1 cellular context compared by ENCODE assay signal in genomic region chr2:226733189-226733858, GRCh38.
TF ChIP-seq lines count a peak whose summit lies in the region.

No MANE protein-coding gene starts in this region.

TF ChIP-seq in HepG2, 621 proteins besides CTCF, POLR2A, EP300 and RAD21 (continued from another document and continues in another):
- TF ChIP-seq, protein P1, sequence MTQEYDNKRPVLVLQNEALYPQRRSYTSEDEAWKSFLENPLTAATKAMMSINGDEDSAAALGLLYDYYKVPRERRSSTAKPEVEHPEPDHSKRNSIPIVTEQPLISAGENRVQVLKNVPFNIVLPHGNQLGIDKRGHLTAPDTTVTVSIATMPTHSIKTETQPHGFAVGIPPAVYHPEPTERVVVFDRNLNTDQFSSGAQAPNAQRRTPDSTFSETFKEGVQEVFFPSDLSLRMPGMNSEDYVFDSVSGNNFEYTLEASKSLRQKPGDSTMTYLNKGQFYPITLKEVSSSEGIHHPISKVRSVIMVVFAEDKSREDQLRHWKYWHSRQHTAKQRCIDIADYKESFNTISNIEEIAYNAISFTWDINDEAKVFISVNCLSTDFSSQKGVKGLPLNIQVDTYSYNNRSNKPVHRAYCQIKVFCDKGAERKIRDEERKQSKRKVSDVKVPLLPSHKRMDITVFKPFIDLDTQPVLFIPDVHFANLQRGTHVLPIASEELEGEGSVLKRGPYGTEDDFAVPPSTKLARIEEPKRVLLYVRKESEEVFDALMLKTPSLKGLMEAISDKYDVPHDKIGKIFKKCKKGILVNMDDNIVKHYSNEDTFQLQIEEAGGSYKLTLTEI (CRISPR knock-in tag; conservative IDR thresholded peaks at IDR 0.05): no peak
- TF ChIP-seq THYN1 (CRISPR knock-in tag; IDR thresholded peaks at IDR 0.05; ENCODE audit: borderline replicate concordance, low read depth) (no peak), RCOR2 (CRISPR knock-in tag; IDR thresholded peaks at IDR 0.05) (peak; percentile 94), ZNF274 (CRISPR knock-in tag; IDR thresholded peaks at IDR 0.05) (no peak), CEBPG (CRISPR knock-in tag; IDR thresholded peaks at IDR 0.05) (peak; percentile 92), ZSCAN12 (CRISPR knock-in tag; IDR thresholded peaks at IDR 0.05) (no peak), HMGA1 (CRISPR knock-in tag; conservative IDR thresholded peaks at IDR 0.05) (no peak), NFATC3 (CRISPR knock-in tag; IDR thresholded peaks at IDR 0.05) (no peak), ZEB1 (IDR thresholded peaks at IDR 0.05; ENCODE audit: insufficient replicate concordance, low read depth) (peak; percentile 60), ZNF605 (CRISPR knock-in tag; IDR thresholded peaks at IDR 0.05) (no peak), ZNF24 (IDR thresholded peaks at IDR 0.05) (peak; percentile 72), GZF1 (CRISPR knock-in tag; IDR thresholded peaks at IDR 0.05) (peak; percentile 48; the same call in 1 of the 2 replicates), ZNF317 (CRISPR knock-in tag; IDR thresholded peaks at IDR 0.05) (0 out of 2 replicates have a peak, but pooled peaks have one; percentile 33), SMARCC2 (IDR thresholded peaks at IDR 0.05) (0 out of 2 replicates have a peak, but pooled peaks have one; percentile 70), DNMT1 (CRISPR knock-in tag; IDR thresholded peaks at IDR 0.05) (no peak), ZNF318 (CRISPR knock-in tag; IDR thresholded peaks at IDR 0.05) (no peak), NFRKB (IDR thresholded peaks at IDR 0.05) (no peak), MAZ (IDR thresholded peaks at IDR 0.05; ENCODE audit: borderline replicate concordance, low read depth, low read length) (no peak), MAZ (CRISPR knock-in tag; IDR thresholded peaks at IDR 0.05; ENCODE audit: low read depth) (peak; percentile 45; the same call in 1 of the 2 replicates), LCORL (IDR thresholded peaks at IDR 0.05) (no peak), LCORL (CRISPR knock-in tag; IDR thresholded peaks at IDR 0.05) (peak; percentile 53), ZMYM2 (CRISPR knock-in tag; IDR thresholded peaks at IDR 0.05) (peak; percentile 49; the same call in 1 of the 2 replicates), FIP1L1 (IDR thresholded peaks at IDR 0.05; ENCODE audit: borderline replicate concordance, insufficient read depth, low read depth, low read length) (no peak), ZMYM4 (CRISPR knock-in tag; IDR thresholded peaks at IDR 0.05) (peak; percentile 92), TRIM24 (CRISPR knock-in tag; IDR thresholded peaks at IDR 0.05) (0 out of 2 replicates have a peak, but pooled peaks have one; percentile 64), KAT8 (CRISPR knock-in tag; IDR thresholded peaks at IDR 0.05) (peak; percentile 49; the same call in 1 of the 2 replicates), TAF1 (CRISPR knock-in tag; IDR thresholded peaks at IDR 0.05) (0 out of 2 replicates have a peak, but pooled peaks have one; percentile 31), ZSCAN25 (CRISPR knock-in tag; IDR thresholded peaks at IDR 0.05) (no peak), CCDC6 (CRISPR knock-in tag; IDR thresholded peaks at IDR 0.05) (no peak), NAIF1 (CRISPR knock-in tag; IDR thresholded peaks at IDR 0.05; ENCODE audit: borderline replicate concordance) (peak; percentile 48; the same call in 1 of the 2 replicates), ZNF383 (CRISPR knock-in tag; IDR thresholded peaks at IDR 0.05; ENCODE audit: borderline replicate concordance) (0 out of 2 replicates have a peak, but pooled peaks have one; percentile 68), NCOR1 (IDR thresholded peaks at IDR 0.05; ENCODE audit: borderline replicate concordance, low read length) (peak; percentile 96)
- TF ChIP-seq, protein P2, sequence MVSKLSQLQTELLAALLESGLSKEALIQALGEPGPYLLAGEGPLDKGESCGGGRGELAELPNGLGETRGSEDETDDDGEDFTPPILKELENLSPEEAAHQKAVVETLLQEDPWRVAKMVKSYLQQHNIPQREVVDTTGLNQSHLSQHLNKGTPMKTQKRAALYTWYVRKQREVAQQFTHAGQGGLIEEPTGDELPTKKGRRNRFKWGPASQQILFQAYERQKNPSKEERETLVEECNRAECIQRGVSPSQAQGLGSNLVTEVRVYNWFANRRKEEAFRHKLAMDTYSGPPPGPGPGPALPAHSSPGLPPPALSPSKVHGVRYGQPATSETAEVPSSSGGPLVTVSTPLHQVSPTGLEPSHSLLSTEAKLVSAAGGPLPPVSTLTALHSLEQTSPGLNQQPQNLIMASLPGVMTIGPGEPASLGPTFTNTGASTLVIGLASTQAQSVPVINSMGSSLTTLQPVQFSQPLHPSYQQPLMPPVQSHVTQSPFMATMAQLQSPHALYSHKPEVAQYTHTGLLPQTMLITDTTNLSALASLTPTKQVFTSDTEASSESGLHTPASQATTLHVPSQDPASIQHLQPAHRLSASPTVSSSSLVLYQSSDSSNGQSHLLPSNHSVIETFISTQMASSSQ (IDR thresholded peaks at IDR 0.05; ENCODE audit: low read depth): peak; percentile 99
- TF ChIP-seq, protein P2 (CRISPR knock-in tag; IDR thresholded peaks at IDR 0.05; ENCODE audit: borderline replicate concordance): peak; percentile 100
- TF ChIP-seq, protein P3, sequence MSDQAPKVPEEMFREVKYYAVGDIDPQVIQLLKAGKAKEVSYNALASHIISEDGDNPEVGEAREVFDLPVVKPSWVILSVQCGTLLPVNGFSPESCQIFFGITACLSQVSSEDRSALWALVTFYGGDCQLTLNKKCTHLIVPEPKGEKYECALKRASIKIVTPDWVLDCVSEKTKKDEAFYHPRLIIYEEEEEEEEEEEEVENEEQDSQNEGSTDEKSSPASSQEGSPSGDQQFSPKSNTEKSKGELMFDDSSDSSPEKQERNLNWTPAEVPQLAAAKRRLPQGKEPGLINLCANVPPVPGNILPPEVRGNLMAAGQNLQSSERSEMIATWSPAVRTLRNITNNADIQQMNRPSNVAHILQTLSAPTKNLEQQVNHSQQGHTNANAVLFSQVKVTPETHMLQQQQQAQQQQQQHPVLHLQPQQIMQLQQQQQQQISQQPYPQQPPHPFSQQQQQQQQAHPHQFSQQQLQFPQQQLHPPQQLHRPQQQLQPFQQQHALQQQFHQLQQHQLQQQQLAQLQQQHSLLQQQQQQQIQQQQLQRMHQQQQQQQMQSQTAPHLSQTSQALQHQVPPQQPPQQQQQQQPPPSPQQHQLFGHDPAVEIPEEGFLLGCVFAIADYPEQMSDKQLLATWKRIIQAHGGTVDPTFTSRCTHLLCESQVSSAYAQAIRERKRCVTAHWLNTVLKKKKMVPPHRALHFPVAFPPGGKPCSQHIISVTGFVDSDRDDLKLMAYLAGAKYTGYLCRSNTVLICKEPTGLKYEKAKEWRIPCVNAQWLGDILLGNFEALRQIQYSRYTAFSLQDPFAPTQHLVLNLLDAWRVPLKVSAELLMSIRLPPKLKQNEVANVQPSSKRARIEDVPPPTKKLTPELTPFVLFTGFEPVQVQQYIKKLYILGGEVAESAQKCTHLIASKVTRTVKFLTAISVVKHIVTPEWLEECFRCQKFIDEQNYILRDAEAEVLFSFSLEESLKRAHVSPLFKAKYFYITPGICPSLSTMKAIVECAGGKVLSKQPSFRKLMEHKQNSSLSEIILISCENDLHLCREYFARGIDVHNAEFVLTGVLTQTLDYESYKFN (CRISPR knock-in tag; conservative IDR thresholded peaks at IDR 0.05): peak; percentile 99
- TF ChIP-seq, protein P4, sequence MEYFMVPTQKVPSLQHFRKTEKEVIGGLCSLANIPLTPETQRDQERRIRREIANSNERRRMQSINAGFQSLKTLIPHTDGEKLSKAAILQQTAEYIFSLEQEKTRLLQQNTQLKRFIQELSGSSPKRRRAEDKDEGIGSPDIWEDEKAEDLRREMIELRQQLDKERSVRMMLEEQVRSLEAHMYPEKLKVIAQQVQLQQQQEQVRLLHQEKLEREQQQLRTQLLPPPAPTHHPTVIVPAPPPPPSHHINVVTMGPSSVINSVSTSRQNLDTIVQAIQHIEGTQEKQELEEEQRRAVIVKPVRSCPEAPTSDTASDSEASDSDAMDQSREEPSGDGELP (IDR thresholded peaks at IDR 0.05; ENCODE audit: borderline replicate concordance, low read depth): peak; percentile 76; the same call in 1 of the 2 replicates
- TF ChIP-seq, protein P5, sequence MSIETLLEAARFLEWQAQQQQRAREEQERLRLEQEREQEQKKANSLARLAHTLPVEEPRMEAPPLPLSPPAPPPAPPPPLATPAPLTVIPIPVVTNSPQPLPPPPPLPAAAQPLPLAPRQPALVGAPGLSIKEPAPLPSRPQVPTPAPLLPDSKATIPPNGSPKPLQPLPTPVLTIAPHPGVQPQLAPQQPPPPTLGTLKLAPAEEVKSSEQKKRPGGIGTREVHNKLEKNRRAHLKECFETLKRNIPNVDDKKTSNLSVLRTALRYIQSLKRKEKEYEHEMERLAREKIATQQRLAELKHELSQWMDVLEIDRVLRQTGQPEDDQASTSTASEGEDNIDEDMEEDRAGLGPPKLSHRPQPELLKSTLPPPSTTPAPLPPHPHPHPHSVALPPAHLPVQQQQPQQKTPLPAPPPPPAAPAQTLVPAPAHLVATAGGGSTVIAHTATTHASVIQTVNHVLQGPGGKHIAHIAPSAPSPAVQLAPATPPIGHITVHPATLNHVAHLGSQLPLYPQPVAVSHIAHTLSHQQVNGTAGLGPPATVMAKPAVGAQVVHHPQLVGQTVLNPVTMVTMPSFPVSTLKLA (IDR thresholded peaks at IDR 0.05): no peak
- TF ChIP-seq, protein P6, sequence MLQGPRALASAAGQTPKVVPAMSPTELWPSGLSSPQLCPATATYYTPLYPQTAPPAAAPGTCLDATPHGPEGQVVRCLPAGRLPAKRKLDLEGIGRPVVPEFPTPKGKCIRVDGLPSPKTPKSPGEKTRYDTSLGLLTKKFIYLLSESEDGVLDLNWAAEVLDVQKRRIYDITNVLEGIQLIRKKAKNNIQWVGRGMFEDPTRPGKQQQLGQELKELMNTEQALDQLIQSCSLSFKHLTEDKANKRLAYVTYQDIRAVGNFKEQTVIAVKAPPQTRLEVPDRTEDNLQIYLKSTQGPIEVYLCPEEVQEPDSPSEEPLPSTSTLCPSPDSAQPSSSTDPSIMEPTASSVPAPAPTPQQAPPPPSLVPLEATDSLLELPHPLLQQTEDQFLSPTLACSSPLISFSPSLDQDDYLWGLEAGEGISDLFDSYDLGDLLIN (CRISPR knock-in tag; IDR thresholded peaks at IDR 0.05; ENCODE audit: borderline replicate concordance): no peak
- TF ChIP-seq, protein P7, sequence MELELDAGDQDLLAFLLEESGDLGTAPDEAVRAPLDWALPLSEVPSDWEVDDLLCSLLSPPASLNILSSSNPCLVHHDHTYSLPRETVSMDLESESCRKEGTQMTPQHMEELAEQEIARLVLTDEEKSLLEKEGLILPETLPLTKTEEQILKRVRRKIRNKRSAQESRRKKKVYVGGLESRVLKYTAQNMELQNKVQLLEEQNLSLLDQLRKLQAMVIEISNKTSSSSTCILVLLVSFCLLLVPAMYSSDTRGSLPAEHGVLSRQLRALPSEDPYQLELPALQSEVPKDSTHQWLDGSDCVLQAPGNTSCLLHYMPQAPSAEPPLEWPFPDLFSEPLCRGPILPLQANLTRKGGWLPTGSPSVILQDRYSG (CRISPR knock-in tag; IDR thresholded peaks at IDR 0.05): no peak
